ENCODE assay signal across 18 cellular contexts in the genomic region with DNA sequence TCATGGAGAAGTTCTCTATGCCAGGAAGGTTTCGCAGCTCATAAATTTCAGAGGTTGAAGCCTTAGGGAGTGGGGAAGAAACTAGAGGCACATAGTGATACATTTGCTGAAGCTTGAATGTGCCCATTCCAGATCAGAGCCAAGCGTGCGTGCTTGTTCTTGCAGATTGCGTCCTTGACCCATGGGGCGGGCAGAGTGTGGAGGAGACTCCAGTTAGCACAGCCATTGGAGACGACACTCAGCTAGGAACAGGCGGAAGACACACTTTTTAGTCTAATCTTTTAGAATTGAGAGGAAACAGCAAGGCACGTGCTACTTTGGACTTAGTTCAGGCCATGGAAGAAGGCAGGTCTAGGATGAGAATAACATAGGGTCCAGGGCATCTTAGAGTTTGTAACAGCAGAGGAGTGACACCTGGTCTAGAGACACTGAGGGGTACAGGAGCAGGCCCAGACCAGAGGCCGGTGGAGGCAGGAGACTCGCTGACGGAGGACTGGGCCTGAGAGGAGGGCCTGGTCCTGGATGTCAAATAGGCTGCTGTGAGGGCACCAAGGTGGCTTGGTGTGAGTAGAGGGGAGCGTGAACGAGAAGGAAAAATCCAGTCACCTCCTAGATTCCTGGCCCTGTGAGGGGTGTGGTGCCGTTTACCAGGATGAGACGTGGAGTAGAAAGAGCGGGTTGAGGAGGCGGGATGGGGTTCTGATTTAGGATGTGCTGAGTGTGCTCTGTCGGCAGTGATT.
A peak's percentile ranks its signal among the peaks of the same experiment; 100 is the strongest.
DNase-seq lines count a peak whose midpoint lies in the region; ATAC-seq, FAIRE-seq and TF ChIP-seq lines count a peak whose summit lies in the region.
"Had no signal": no experiment of that assay in that cellular context is flagged by ENCODE, and none has a peak within 500 bp of the region (broad histone marks: within the 10 kb centered on the region; RNA-seq: fewer than 3 reads in every experiment).

No MANE protein-coding gene starts in this region.

- POLR2A ChIA-PET in GM12878 (lab: Charles Lee): no interaction called here

- TF ChIP-seq EP300 in GM12878 (IDR thresholded peaks at IDR 0.05; ENCODE audit: borderline replicate concordance in 1 of 2, control insufficient read depth in 1 of 2, low read depth in 2 of 2, low read length in 2 of 2) (no peak), upper lobe of left lung (IDR thresholded peaks at IDR 0.05) (no peak)

- no peak for DNase-seq in activated naive CD4-positive, alpha-beta T cell treated with anti-CD3 and anti-CD28 coated beads, Interleukin-2, amount 10 ng/mL, durations not matched to agents 7 days and 5 days
- DNase-seq in activated naive CD4-positive, alpha-beta T cell treated with Interleukin-2 at 50 U/mL for 16 hours: no peak
- DNase-seq in GM12878 (ENCODE audit: low read depth, low spot score) (no peak), natural killer cell (no peak), testis (peak; percentile 90), small intestine (no peak), RCC 7860 (ENCODE audit: low spot score) (no peak), upper lobe of left lung (no peak)
- DNase-seq: DMS53, IMR-90, Kasumi-1, NCI-H1105 treated with DMSO at 0.1 percent for 48 hours, NCI-H1930, NCI-H2171 treated with DMSO at 0.1 percent for 48 hours, NCI-H774 had no signal

- 98% methylated on average over 18 of the region's 18 CpGs for WGBS in GM12878 (ENCODE audit: insufficient coverage, insufficient replicate concordance, low lambda C conversion rate, missing lambda C conversion rate)
- 72 to 83% methylated on average over 18 of the region's 18 CpGs for WGBS in testis, 2 donors
- WGBS in small intestine, 3 donors: 93 to 96% (median 95%) methylated on average over 18 of the region's 18 CpGs
- WGBS in upper lobe of left lung, 2 donors: 91 to 95% methylated on average over 18 of the region's 18 CpGs

- H3K4me3 ChIP-seq in GM12878 (no peak overlapping the region), testis (no peak overlapping the region), small intestine (ENCODE audit: low read depth in 1 of 2, low read length in 2 of 2) (no peak overlapping the region), upper lobe of left lung (no peak overlapping the region)

- H3K9me3 Mint-ChIP-seq in activated naive CD4-positive, alpha-beta T cell treated with anti-CD3 and anti-CD28 coated beads, Interleukin-2, amount 10 ng/mL, durations not matched to agents 7 days and 5 days: no peaks in the 10 kb centered on the region
- peaks cover under 1 to 1% of the 10 kb centered on the region in 2 donors for H3K9me3 Mint-ChIP-seq in natural killer cell

- FAIRE-seq in GM12878 (lab: Jason Lieb, UNC) (no peak), small intestine (lab: Jason Lieb, UNC) (no peak), RCC 7860 (lab: Jason Lieb, UNC) (no peak)
- FAIRE-seq: A204.1 had no signal

- H3K36me3 ChIP-seq in GM12878 (ENCODE audit: control insufficient read depth in 2 of 2, insufficient read depth in 2 of 2, low read length in 1 of 2): peaks cover 17 to 39% of the 10 kb centered on the region in 2 experiments
- no peaks in the 10 kb centered on the region for H3K36me3 ChIP-seq in testis (ENCODE audit: low read depth, missing control alignments)
- H3K36me3 ChIP-seq in small intestine (ENCODE audit: control insufficient read depth in 2 of 2, insufficient read depth in 2 of 2, low read length in 2 of 2): peaks cover 3 to 7% of the 10 kb centered on the region in 2 donors
- peaks cover 4 to 31% (median 11%) of the 10 kb centered on the region in 4 donors for H3K36me3 ChIP-seq in upper lobe of left lung

- SMC1A ChIA-PET in GM12878 (lab: Charles Lee; ENCODE audit: uncharacterized antibody, unreplicated experiment): no interaction called here

- H3K4me1 Mint-ChIP-seq in activated naive CD4-positive, alpha-beta T cell treated with anti-CD3 and anti-CD28 coated beads, Interleukin-2, amount 10 ng/mL, durations not matched to agents 7 days and 5 days: peaks cover 2% of the 10 kb centered on the region
- H3K4me1 Mint-ChIP-seq in natural killer cell: peaks cover 32 to 45% of the 10 kb centered on the region in 2 donors

- ATAC-seq in GM12878 (no peak), natural killer cell (no peak), upper lobe of left lung (ENCODE audit: low FRiP score in 2 of 2) (no peak)
- ATAC-seq: HCT116 had no signal

- in situ Hi-C loops in GM12878 (cut with MboI): no loop called here

- H4K20me1 ChIP-seq in GM12878 (ENCODE audit: control insufficient read depth, insufficient read depth): no peaks in the 10 kb centered on the region; the same call in 1 of the 2 replicates

- no peaks in the 10 kb centered on the region for H3K27me3 Mint-ChIP-seq in activated naive CD4-positive, alpha-beta T cell treated with anti-CD3 and anti-CD28 coated beads, Interleukin-2, amount 10 ng/mL, durations not matched to agents 7 days and 5 days
- H3K27me3 Mint-ChIP-seq in natural killer cell (ENCODE audit: low read depth in 2 of 2): no peaks in the 10 kb centered on the region

- BruUV-seq in GM12878 (replicated peaks; lab: Mats Ljungman, UMichigan): no TSS peak

- TF ChIP-seq POLR2A in GM12878 (IDR thresholded peaks at IDR 0.05; ENCODE audit: low read depth, low read length) (peak; percentile 27), testis (IDR thresholded peaks at IDR 0.05) (no peak), upper lobe of left lung (IDR thresholded peaks at IDR 0.05) (no peak)

- H3K79me2 ChIP-seq in GM12878 (ENCODE audit: control insufficient read depth, insufficient read depth, low read length): no peaks in the 10 kb centered on the region

- H3K4me2 ChIP-seq in GM12878 (ENCODE audit: control insufficient read depth, insufficient read depth): no peak overlapping the region

- RAD21 ChIA-PET in GM12878 (lab: Charles Lee; ENCODE audit: unreplicated experiment): no interaction called here

- CTCF ChIA-PET in activated naive CD4-positive, alpha-beta T cell treated with anti-CD3 and anti-CD28 coated beads, Interleukin-2, amount 10 ng/mL, durations not matched to agents 7 days and 5 days (lab: Charles Lee): no interaction called here
- CTCF ChIA-PET in GM12878 (lab: Yijun Ruan, JAX): no interaction called here

- H3K36me3 Mint-ChIP-seq in activated naive CD4-positive, alpha-beta T cell treated with anti-CD3 and anti-CD28 coated beads, Interleukin-2, amount 10 ng/mL, durations not matched to agents 7 days and 5 days: peaks cover 41% of the 10 kb centered on the region
- H3K36me3 Mint-ChIP-seq in natural killer cell: no peaks in the 10 kb centered on the region

- H3K9ac ChIP-seq in GM12878 (ENCODE audit: control insufficient read depth, insufficient read depth, low read length): no peak overlapping the region

- H2AFZ ChIP-seq in GM12878 (ENCODE audit: control insufficient read depth, low read depth, low read length): no peak overlapping the region

- intact Hi-C loops in GM12878 (cut with micrococcal nuclease; ENCODE audit: unreplicated experiment) (no loop called here), natural killer cell (cut with micrococcal nuclease) (no loop called here), testis (cut with DNase I; ENCODE audit: low total_unique reads) (no loop called here)

- H3K4me1 ChIP-seq in GM12878 (ENCODE audit: control insufficient read depth, insufficient read depth, low read length) (no peaks in the 10 kb centered on the region), testis (peaks cover 5% of the 10 kb centered on the region), small intestine (ENCODE audit: control insufficient read depth in 2 of 2, insufficient read depth in 1 of 2, low read depth in 1 of 2, low read length in 1 of 2) (no peaks in the 10 kb centered on the region), upper lobe of left lung (no peaks in the 10 kb centered on the region)

- TF ChIP-seq CTCF in GM12878 (IDR thresholded peaks at IDR 0.05 in 2 of 3, conservative IDR thresholded peaks at IDR 0.05 in 1 of 3; ENCODE audit: control insufficient read depth in 2 of 3, extremely low read depth in 1 of 3, insufficient read depth in 1 of 3, low read depth in 3 of 3, low read length in 3 of 3): no peak
- TF ChIP-seq CTCF in natural killer cell (IDR thresholded peaks at IDR 0.05): no peak
- TF ChIP-seq CTCF in testis (IDR thresholded peaks at IDR 0.05): no peak
- TF ChIP-seq CTCF in upper lobe of left lung (IDR thresholded peaks at IDR 0.05): no peak

- H3K27me3 ChIP-seq in GM12878 (replicated peaks in 1 of 2; ENCODE audit: control insufficient read depth in 2 of 2, insufficient read depth in 2 of 2, low read length in 1 of 2) (no peaks in the 10 kb centered on the region), testis (no peaks in the 10 kb centered on the region), small intestine (ENCODE audit: control insufficient read depth in 2 of 2, insufficient read depth in 2 of 2, low read length in 2 of 2) (no peaks in the 10 kb centered on the region), upper lobe of left lung (no peaks in the 10 kb centered on the region)

- H3K9me3 ChIP-seq in GM12878 (replicated peaks; ENCODE audit: control insufficient read depth, insufficient read depth, low read length) (no peaks in the 10 kb centered on the region; the same call in 2 of the 3 replicates), testis (no peaks in the 10 kb centered on the region), small intestine (ENCODE audit: control insufficient read depth, low read depth) (no peaks in the 10 kb centered on the region), upper lobe of left lung (no peaks in the 10 kb centered on the region)

- TF ChIP-seq RAD21 in GM12878 (IDR thresholded peaks at IDR 0.05; ENCODE audit: insufficient read depth, low read depth, low read length): no peak

- H3K27ac ChIP-seq in GM12878 (ENCODE audit: control insufficient read depth, insufficient read depth) (no peak overlapping the region), testis (no peak overlapping the region), small intestine (ENCODE audit: low read depth in 1 of 2, low read length in 1 of 2) (no peak overlapping the region), upper lobe of left lung (no peak overlapping the region)
- H3K27ac ChIP-seq: C4-2B had no signal

- H3K4me3 Mint-ChIP-seq in activated naive CD4-positive, alpha-beta T cell treated with anti-CD3 and anti-CD28 coated beads, Interleukin-2, amount 10 ng/mL, durations not matched to agents 7 days and 5 days: no peak overlapping the region
- H3K4me3 Mint-ChIP-seq in natural killer cell: no peak overlapping the region

- H3K27ac Mint-ChIP-seq in activated naive CD4-positive, alpha-beta T cell treated with anti-CD3 and anti-CD28 coated beads, Interleukin-2, amount 10 ng/mL, durations not matched to agents 7 days and 5 days: peak overlapping the region; percentile 60
- peak overlapping the region; percentile 17 to 60 for H3K27ac Mint-ChIP-seq in natural killer cell

TF ChIP-seq in GM12878, 131 proteins besides CTCF, POLR2A, EP300 and RAD21:
- TF ChIP-seq BHLHE40 (IDR thresholded peaks at IDR 0.05; ENCODE audit: borderline replicate concordance in 1 of 2, low read depth in 2 of 2, low read length in 1 of 2): no peak
- no peak for TF ChIP-seq WRNIP1 (IDR thresholded peaks at IDR 0.05; ENCODE audit: borderline replicate concordance, low read depth, low read length)
- no peak for TF ChIP-seq ZNF207 (IDR thresholded peaks at IDR 0.05; ENCODE audit: borderline replicate concordance)
TF ChIP-seq in GM12878: peak in this region for 0.
